In genomic region chr12:54325442-54326109, GRCh38 we compare ENCODE assay signal across 1 cellular context.
TF ChIP-seq lines count a peak whose summit lies in the region.

No MANE protein-coding gene starts in this region.

TF ChIP-seq in A549, 52 proteins besides CTCF, POLR2A, EP300 and RAD21:
- TF ChIP-seq HEYL (CRISPR knock-in tag; IDR thresholded peaks at IDR 0.05) (0 out of 2 replicates have a peak, but pooled peaks have one; percentile 44), MYC (IDR thresholded peaks at IDR 0.05; ENCODE audit: borderline replicate concordance, low read length) (peak; percentile 74), PHF8 (IDR thresholded peaks at IDR 0.05; ENCODE audit: borderline replicate concordance, low read depth) (0 out of 2 replicates have a peak, but pooled peaks have one; percentile 12), KDM5A (IDR thresholded peaks at IDR 0.05) (peak; percentile 52; the same call in 1 of the 2 replicates), FOSB (CRISPR knock-in tag; IDR thresholded peaks at IDR 0.05) (peak; percentile 2; the same call in 1 of the 2 replicates), MAX (IDR thresholded peaks at IDR 0.05) (peak; percentile 70)
